Comparison of ENCODE assay signal across 1 cellular context in genomic region chr13:49649244-49649962, GRCh38.
TF ChIP-seq lines count a peak whose summit lies in the region.

No MANE protein-coding gene starts in this region.

TF ChIP-seq in liver, 16 proteins besides CTCF, POLR2A, EP300 and RAD21 (continued from another document):
- TF ChIP-seq REST (IDR thresholded peaks at IDR 0.05) = no peak
TF ChIP-seq in liver: peak in this region for 0.
